2 cellular contexts compared by ENCODE assay signal in genomic region chr19:38252935-38253691, GRCh38.
TF ChIP-seq lines count a peak whose summit lies in the region.

No MANE protein-coding gene starts in this region.

TF ChIP-seq in liver, 16 proteins besides CTCF, POLR2A, EP300 and RAD21:
- TF ChIP-seq GABPA (IDR thresholded peaks at IDR 0.05 in 1 of 2, conservative IDR thresholded peaks at IDR 0.05 in 1 of 2) = no peak
- peak; percentile 27 for TF ChIP-seq NR2F2 (IDR thresholded peaks at IDR 0.05)

TF ChIP-seq in HepG2, 621 proteins besides CTCF, POLR2A, EP300 and RAD21:
- TF ChIP-seq ZNF549 (CRISPR knock-in tag; IDR thresholded peaks at IDR 0.05) = no peak
- TF ChIP-seq MIER3 (CRISPR knock-in tag; IDR thresholded peaks at IDR 0.05; ENCODE audit: borderline replicate concordance) = no peak
- TF ChIP-seq ZNF687 (CRISPR knock-in tag; IDR thresholded peaks at IDR 0.05) = no peak
- no peak for TF ChIP-seq ZNF768 (CRISPR knock-in tag; IDR thresholded peaks at IDR 0.05)
- no peak for TF ChIP-seq FIP1L1 (IDR thresholded peaks at IDR 0.05; ENCODE audit: borderline replicate concordance, insufficient read depth, low read depth, low read length)
- TF ChIP-seq ZNF160 (CRISPR knock-in tag; IDR thresholded peaks at IDR 0.05) = no peak
- TF ChIP-seq ZBTB26 (CRISPR knock-in tag; IDR thresholded peaks at IDR 0.05; ENCODE audit: borderline replicate concordance) = no peak
- no peak for TF ChIP-seq BRCA1 (CRISPR knock-in tag; IDR thresholded peaks at IDR 0.05)
- TF ChIP-seq GATAD2A (CRISPR knock-in tag; IDR thresholded peaks at IDR 0.05) = no peak
- TF ChIP-seq HNF1A (IDR thresholded peaks at IDR 0.05; ENCODE audit: low read depth) = no peak
- no peak for TF ChIP-seq HNF1A (CRISPR knock-in tag; IDR thresholded peaks at IDR 0.05; ENCODE audit: borderline replicate concordance)
- no peak for TF ChIP-seq ZNF274 (CRISPR knock-in tag; IDR thresholded peaks at IDR 0.05)
- TF ChIP-seq HNRNPK (IDR thresholded peaks at IDR 0.05; ENCODE audit: low read depth, low read length, poor library complexity, severe bottlenecking) = no peak
TF ChIP-seq in HepG2: peak in this region for 0.
